Comparison of ENCODE assay signal across 1 cellular context in genomic region chr11:9384535-9385287, GRCh38.
A peak's percentile ranks its signal among the peaks of the same experiment; 100 is the strongest.
TF ChIP-seq lines count a peak whose summit lies in the region.

IPO7 (plus strand) TSS chr11:9384652; CDS start chr11:9384764, 112 bp downstream.

TF ChIP-seq in HEK293, 187 proteins besides CTCF, POLR2A, EP300 and RAD21 (continued from another document):
- TF ChIP-seq KLF17 (tag by site-specific recombination; IDR thresholded peaks at IDR 0.05) (peak; percentile 35; the same call in 1 of the 2 replicates), SP2 (tag by site-specific recombination; IDR thresholded peaks at IDR 0.05) (peak; percentile 73), ZNF24 (tag by site-specific recombination; IDR thresholded peaks at IDR 0.05) (0 out of 2 replicates have a peak, but pooled peaks have one; percentile 35), ZNF175 (tag by site-specific recombination; IDR thresholded peaks at IDR 0.05) (no peak), GLIS2 (tag by site-specific recombination; IDR thresholded peaks at IDR 0.05) (peak; percentile 54; the same call in 1 of the 2 replicates), PATZ1 (tag by site-specific recombination; IDR thresholded peaks at IDR 0.05) (0 out of 2 replicates have a peak, but pooled peaks have one; percentile 28), INSM2 (tag by site-specific recombination; IDR thresholded peaks at IDR 0.05) (0 out of 2 replicates have a peak, but pooled peaks have one; percentile 21), EGR2 (tag by site-specific recombination; IDR thresholded peaks at IDR 0.05; ENCODE audit: low read depth) (peak; percentile 44; the same call in 1 of the 2 replicates), KLF9 (tag by site-specific recombination; IDR thresholded peaks at IDR 0.05; ENCODE audit: low read depth) (peak; percentile 23; the same call in 1 of the 2 replicates), SP7 (tag by site-specific recombination; IDR thresholded peaks at IDR 0.05) (peak; percentile 72)
